Comparison of ENCODE assay signal across 23 cellular contexts in genomic region chrX:97787849-97788248, GRCh38.
DNase-seq lines count a peak whose midpoint lies in the region; ATAC-seq and TF ChIP-seq lines count a peak whose summit lies in the region.
"Had no signal": no experiment of that assay in that cellular context is flagged by ENCODE, and none has a peak within 500 bp of the region (broad histone marks: within the 10 kb centered on the region; RNA-seq: fewer than 3 reads in every experiment).

No MANE protein-coding gene starts in this region.

- no peaks in the 10 kb centered on the region for H3K4me1 ChIP-seq in A673 (ENCODE audit: insufficient read depth, low read length, poor library complexity, severe bottlenecking)
- H3K4me1 ChIP-seq: psoas muscle, upper lobe of left lung had no signal

- POLR2A ChIA-PET in A673 (lab: Charles Lee; ENCODE audit: low non-redundant PET): no interaction called here

- H3K9me3 ChIP-seq in A673 (ENCODE audit: low read depth, low read length, poor library complexity, severe bottlenecking): no peaks in the 10 kb centered on the region
- H3K9me3 ChIP-seq: neutrophil, psoas muscle, upper lobe of left lung had no signal

- ATAC-seq in GM18868 (IDR thresholded peaks at IDR 0.05; ENCODE audit: unreplicated experiment): peak; percentile 75
- ATAC-seq in HG02938 (IDR thresholded peaks at IDR 0.05; ENCODE audit: unreplicated experiment): peak; percentile 72
- no peak for ATAC-seq in GM21367 (IDR thresholded peaks at IDR 0.05; ENCODE audit: unreplicated experiment)
- ATAC-seq in left lobe of liver: no peak
- ATAC-seq in HG03442 (IDR thresholded peaks at IDR 0.05; ENCODE audit: unreplicated experiment): no peak
- ATAC-seq: activated CD4-positive, CD25-positive, alpha-beta regulatory T cell treated with anti-CD3 and anti-CD28 coated beads, Interleukin-2, amount 50 U/mL, for 24 hours; activated CD8-positive, alpha-beta T cell treated with anti-CD3 and anti-CD28 coated beads for 36 hours; CD8-positive, alpha-beta T cell; psoas muscle had no signal

- TF ChIP-seq CTCF in A673 (conservative IDR thresholded peaks at IDR 0.05; ENCODE audit: low read depth, low read length) (no peak), NB4 (IDR thresholded peaks at IDR 0.05; ENCODE audit: low read depth, low read length) (no peak)

- H3K4me3 ChIP-seq in A673 (ENCODE audit: low read depth, low read length, poor library complexity, severe bottlenecking): no peak overlapping the region
- H3K4me3 ChIP-seq in NB4 (ENCODE audit: low read depth, low read length): no peak overlapping the region
- H3K4me3 ChIP-seq: psoas muscle, upper lobe of left lung had no signal

- no peak overlapping the region for H3K27ac ChIP-seq in A673 (ENCODE audit: low read depth, low read length, poor library complexity, severe bottlenecking)
- H3K27ac ChIP-seq: neutrophil, psoas muscle, upper lobe of left lung had no signal

- TF ChIP-seq POLR2A in NB4 (IDR thresholded peaks at IDR 0.05; ENCODE audit: extremely low read depth, insufficient read length): no peak

- no TSS peak for BruUV-seq in A673 (replicated peaks; lab: Mats Ljungman, UMichigan)

- H3K27me3 ChIP-seq in A673 (replicated peaks; ENCODE audit: insufficient read depth, low read depth, low read length, poor library complexity): no peaks in the 10 kb centered on the region
- H3K27me3 ChIP-seq: neutrophil, upper lobe of left lung had no signal

- intact Hi-C loops in A673 (cut with micrococcal nuclease; ENCODE audit: unreplicated experiment): no loop called here

- DNase-seq in A673 (ENCODE audit: low spot score) (peak; percentile 41), NB4 (ENCODE audit: low read depth) (peak; percentile 4), left lobe of liver (ENCODE audit: low spot score) (no peak), A172 (ENCODE audit: low spot score) (no peak)
- DNase-seq: activated CD8-positive, alpha-beta T cell treated with anti-CD3 and anti-CD28 coated beads for 36 hours; activated effector memory CD4-positive, alpha-beta T cell treated with anti-CD3 and anti-CD28 coated beads, Interleukin-2, amount 50 U/mL, for 16 hours; CD8-positive, alpha-beta T cell; DMS79 treated with DMSO at 0.1 percent for 48 hours; effector CD8-positive, alpha-beta T cell; H9; KG1; mammary epithelial cell; NCI-H2171 treated with DMSO at 0.1 percent for 48 hours; NCI-H524; psoas muscle; SIG-M5; upper lobe of left lung had no signal

- CTCF ChIA-PET in A673 (lab: Charles Lee): no interaction called here

- H3K36me3 ChIP-seq in A673 (ENCODE audit: insufficient read depth, low read length, poor library complexity, severe bottlenecking): no peaks in the 10 kb centered on the region
- H3K36me3 ChIP-seq: neutrophil, upper lobe of left lung had no signal

Comparison
In these comparisons a context has a peak if more than half of its experiments do, and no peak if none do; other contexts are left out.
1. DNase-seq: peak in A673 (single experiment) and NB4 (single experiment); none in left lobe of liver (single experiment) and A172 (single experiment).
2. ATAC-seq: peak in GM18868 (single experiment) and HG02938 (single experiment); none in GM21367 (single experiment), left lobe of liver (single experiment) and HG03442 (single experiment).